25 cellular contexts compared by ENCODE assay signal in genomic region chr2:179675435-179675834, GRCh38.
"Had no signal": no experiment of that assay in that cellular context is flagged by ENCODE, and none has a peak within 500 bp of the region (broad histone marks: within the 10 kb centered on the region; RNA-seq: fewer than 3 reads in every experiment).

No MANE protein-coding gene starts in this region.

- H3K9me3 Mint-ChIP-seq: activated naive CD4-positive, alpha-beta T cell treated with anti-CD3 and anti-CD28 coated beads, Interleukin-2, amount 10 ng/mL, durations not matched to agents 7 days and 5 days; activated naive CD8-positive, alpha-beta T cell treated with anti-CD3 and anti-CD28 coated beads, Interleukin-2, amount 10 ng/mL, durations not matched to agents 7 days and 5 days; activated T-helper 1 cell treated with anti-CD3 and anti-CD28 coated beads, Interleukin-12 subunit alpha, Interleukin-12 subunit beta, Interleukin-2, Interleukin-4 antibody, amounts not matched to agents 30 ng/mL and 10 ng/mL and 1 ng/mL, durations not matched to agents 14 hours and 24 hours and 36 hours; naive B cell; WTC11 had no signal

- H3K27me3 Mint-ChIP-seq: activated naive CD4-positive, alpha-beta T cell treated with anti-CD3 and anti-CD28 coated beads, Interleukin-2, amount 10 ng/mL, durations not matched to agents 7 days and 5 days had no signal

- H3K36me3 Mint-ChIP-seq: activated naive CD4-positive, alpha-beta T cell treated with anti-CD3 and anti-CD28 coated beads, Interleukin-2, amount 10 ng/mL, durations not matched to agents 7 days and 5 days; activated naive CD8-positive, alpha-beta T cell treated with anti-CD3 and anti-CD28 coated beads, Interleukin-2, amount 10 ng/mL, durations not matched to agents 7 days and 5 days; brain; mesothelial cell of epicardium; naive B cell; WTC11 had no signal

- H3K4me3 ChIP-seq: ascending aorta, heart right ventricle, right lobe of liver, tibial nerve had no signal

- H3K4me1 Mint-ChIP-seq: activated naive CD4-positive, alpha-beta T cell treated with anti-CD3 and anti-CD28 coated beads, Interleukin-2, amount 10 ng/mL, durations not matched to agents 7 days and 5 days; activated naive CD8-positive, alpha-beta T cell treated with anti-CD3 and anti-CD28 coated beads, Interleukin-2, amount 10 ng/mL, durations not matched to agents 7 days and 5 days; mesothelial cell of epicardium; naive B cell; nephron progenitor cell; WTC11 had no signal

- H3K27me3 ChIP-seq: ascending aorta, heart right ventricle, neutrophil, right lobe of liver, tibial nerve had no signal

- H3K4me3 Mint-ChIP-seq: activated naive CD4-positive, alpha-beta T cell treated with anti-CD3 and anti-CD28 coated beads, Interleukin-2, amount 10 ng/mL, durations not matched to agents 7 days and 5 days; activated naive CD8-positive, alpha-beta T cell treated with anti-CD3 and anti-CD28 coated beads, Interleukin-2, amount 10 ng/mL, durations not matched to agents 7 days and 5 days; activated T-helper 1 cell treated with anti-CD3 and anti-CD28 coated beads, Interleukin-12 subunit alpha, Interleukin-12 subunit beta, Interleukin-2, Interleukin-4 antibody, amounts not matched to agents 30 ng/mL and 10 ng/mL and 1 ng/mL, durations not matched to agents 14 hours and 24 hours and 36 hours; brain; mesothelial cell of epicardium; naive B cell; nephron progenitor cell; WTC11 had no signal

- H3K36me3 ChIP-seq: ascending aorta, heart right ventricle, neutrophil, right lobe of liver, tibial nerve had no signal

- ATAC-seq: esophagus mucosa, heart right ventricle, left lobe of liver, right lobe of liver, WTC11 had no signal

- H3K9me3 ChIP-seq: ascending aorta, neutrophil, right lobe of liver, tibial nerve had no signal

- H3K27ac Mint-ChIP-seq: activated naive CD4-positive, alpha-beta T cell treated with anti-CD3 and anti-CD28 coated beads, Interleukin-2, amount 10 ng/mL, durations not matched to agents 7 days and 5 days; activated naive CD8-positive, alpha-beta T cell treated with anti-CD3 and anti-CD28 coated beads, Interleukin-2, amount 10 ng/mL, durations not matched to agents 7 days and 5 days; activated T-helper 1 cell treated with anti-CD3 and anti-CD28 coated beads, Interleukin-12 subunit alpha, Interleukin-12 subunit beta, Interleukin-2, Interleukin-4 antibody, amounts not matched to agents 30 ng/mL and 10 ng/mL and 1 ng/mL, durations not matched to agents 14 hours and 24 hours and 36 hours; mesothelial cell of epicardium; naive B cell; nephron progenitor cell; WTC11 had no signal

- H3K27ac ChIP-seq: ascending aorta, heart right ventricle, neutrophil, right lobe of liver, tibial nerve had no signal

- DNase-seq: activated CD4-positive, alpha-beta T cell treated with anti-CD3 and anti-CD28 coated beads for 1 hour; activated CD8-positive, alpha-beta memory T cell treated with anti-CD3 and anti-CD28 coated beads, Interleukin-2, amount 50 U/mL, for 4 hours; activated gamma-delta T cell; activated naive CD4-positive, alpha-beta T cell treated with anti-CD3 and anti-CD28 coated beads, Interleukin-2, amount 10 ng/mL, durations not matched to agents 7 days and 5 days; activated naive CD8-positive, alpha-beta T cell treated with anti-CD3 and anti-CD28 coated beads, Interleukin-2, amount 10 ng/mL, durations not matched to agents 7 days and 5 days; activated T-cell treated with anti-CD3 and anti-CD28 coated beads, Interleukin-2, amount 50 U/mL, for 1 hour; cortex of kidney; foreskin melanocyte; heart right ventricle; kidney glomerular epithelial cell; naive B cell; nephron progenitor cell; right lobe of liver; stimulated activated CD4-positive, alpha-beta T cell treated with anti-CD3 and anti-CD28 coated beads, Interleukin-2, amount 100 ng/mL, for 48 hours; stimulated activated naive CD4-positive, alpha-beta T cell treated with Interleukin-2 at 50 U/mL for 16 hours; T-helper 2 cell had no signal
